In genomic region chrX:153382563-153383482, GRCh38 we compare ENCODE assay signal across 1 cellular context.
TF ChIP-seq lines count a peak whose summit lies in the region.

No MANE protein-coding gene starts in this region.

TF ChIP-seq in GM12891, 5 proteins besides CTCF, POLR2A, EP300 and RAD21:
- TF ChIP-seq POLR2AphosphoS5 (IDR thresholded peaks at IDR 0.05; ENCODE audit: low read depth, low read length) (no peak), PAX5 (IDR thresholded peaks at IDR 0.05; ENCODE audit: insufficient read depth, low read length, severe bottlenecking) (no peak), TAF1 (IDR thresholded peaks at IDR 0.05; ENCODE audit: low read depth, low read length) (no peak), SPI1 (IDR thresholded peaks at IDR 0.05; ENCODE audit: low read depth, low read length) (no peak), POU2F2 (IDR thresholded peaks at IDR 0.05; ENCODE audit: low read depth, low read length) (no peak)
